Comparison of ENCODE assay signal across 8 cellular contexts in genomic region chr4:55028196-55028595, GRCh38.
"Had no signal": no experiment of that assay in that cellular context is flagged by ENCODE, and none has a peak within 500 bp of the region (broad histone marks: within the 10 kb centered on the region; RNA-seq: fewer than 3 reads in every experiment).

No MANE protein-coding gene starts in this region.

- H3K4me1 Mint-ChIP-seq: IgD-negative memory B cell had no signal

- H3K36me3 Mint-ChIP-seq: IgD-negative memory B cell had no signal

- H3K27me3 Mint-ChIP-seq: IgD-negative memory B cell had no signal

- DNase-seq: IMR-90, KBM-7, KG1 had no signal

- H3K4me3 Mint-ChIP-seq: IgD-negative memory B cell had no signal

- ATAC-seq: HepG2 had no signal

- H3K4me2 ChIP-seq: KMS-11 had no signal

- H3K9me3 Mint-ChIP-seq: IgD-negative memory B cell had no signal

- FAIRE-seq: HepG2, HTR-8/SVneo had no signal

- H3K9ac ChIP-seq: KMS-11 had no signal

- H3K27ac ChIP-seq: HL-60, KMS-11 had no signal
